ENCODE assay signal across 22 cellular contexts in the genomic region with DNA sequence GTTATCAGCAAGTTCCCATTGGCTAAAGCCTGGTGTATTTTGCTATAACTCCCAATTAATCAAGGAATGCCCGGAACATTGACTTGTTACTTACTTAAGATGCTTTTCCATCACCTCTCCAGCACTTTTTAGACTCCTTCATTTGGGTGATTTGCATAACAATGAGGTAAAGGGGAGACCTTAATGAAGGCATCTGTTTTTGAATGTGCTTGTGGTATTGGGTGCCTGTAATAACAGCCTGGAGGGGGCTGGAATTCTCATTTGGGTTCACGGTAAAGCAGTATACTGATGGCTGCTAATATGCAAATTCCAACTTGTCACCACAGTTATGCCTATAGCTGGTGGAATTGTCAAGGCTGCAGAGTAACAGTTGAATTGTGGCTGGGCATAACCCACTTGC.
"Had no signal": no experiment of that assay in that cellular context is flagged by ENCODE, and none has a peak within 500 bp of the region (broad histone marks: within the 10 kb centered on the region; RNA-seq: fewer than 3 reads in every experiment).

No MANE protein-coding gene starts in this region.

- H3K4me1 ChIP-seq: pancreas, thyroid gland, upper lobe of right lung had no signal

- H3K27me3 Mint-ChIP-seq: stimulated activated naive CD8-positive, alpha-beta T cell treated with anti-CD3 and anti-CD28 coated beads, Interleukin-15, Interleukin-2, amounts not matched to agents 100 ng/mL and 50 ng/mL, for 24 hours had no signal

- H3K9me3 Mint-ChIP-seq: nephron progenitor cell; stimulated activated naive CD8-positive, alpha-beta T cell treated with anti-CD3 and anti-CD28 coated beads, Interleukin-15, Interleukin-2, amounts not matched to agents 100 ng/mL and 50 ng/mL, for 24 hours had no signal

- H3K36me3 ChIP-seq: ascending aorta, left ventricle myocardium inferior, pancreas, thyroid gland, upper lobe of right lung had no signal

- H3K27me3 ChIP-seq: ascending aorta, pancreas, thyroid gland, upper lobe of right lung had no signal

- H3K36me3 Mint-ChIP-seq: activated naive CD4-positive, alpha-beta T cell treated with anti-CD3 and anti-CD28 coated beads, Interleukin-2, amount 50 U/mL, for 72 hours had no signal

- H3K4me3 Mint-ChIP-seq: nephron progenitor cell; stimulated activated naive CD8-positive, alpha-beta T cell treated with anti-CD3 and anti-CD28 coated beads, Interleukin-15, Interleukin-2, amounts not matched to agents 100 ng/mL and 50 ng/mL, for 24 hours had no signal

- H3K27ac ChIP-seq: pancreas, thyroid gland, upper lobe of right lung had no signal

- H3K4me3 ChIP-seq: ascending aorta, left ventricle myocardium inferior, pancreas, thyroid gland, upper lobe of right lung had no signal

- FAIRE-seq: bronchial epithelial cell, endothelial cell of umbilical vein, pancreas had no signal

- ATAC-seq: activated naive CD4-positive, alpha-beta T cell treated with anti-CD3 and anti-CD28 coated beads, Interleukin-2, amount 50 U/mL, for 72 hours; esophagus mucosa; pancreas; right cardiac atrium; upper lobe of right lung had no signal

- H3K9me3 ChIP-seq: ascending aorta, left ventricle myocardium inferior, pancreas, thyroid gland, upper lobe of right lung had no signal

- DNase-seq: activated CD4-positive, alpha-beta T cell treated with anti-CD3 and anti-CD28 coated beads, Interleukin-2, amount 50 U/mL, for 1 hour; activated CD4-positive, CD25-positive, alpha-beta regulatory T cell treated with anti-CD3 and anti-CD28 coated beads, Interleukin-2, amount 50 U/mL, for 72 hours; activated gamma-delta T cell treated with Interleukin-2 at 50 U/mL for 16 hours; activated T-cell treated with anti-CD3 and anti-CD28 coated beads, Interleukin-2, amount 50 U/mL, for 1 hour; dermis blood vessel endothelial cell; effector CD8-positive, alpha-beta T cell; foreskin melanocyte; left ventricle myocardium inferior; nephron progenitor cell; pancreas; right cardiac atrium; stimulated activated CD4-positive, alpha-beta T cell treated with anti-CD3 and anti-CD28 coated beads, Interleukin-12 subunit alpha, Interleukin-12 subunit beta, amount 100 ng/mL, for 4 hours; stimulated activated CD4-positive, alpha-beta T cell treated with anti-CD3 and anti-CD28 coated beads, Interleukin-4, amount 100 ng/mL, for 4 hours; substantia nigra; thyroid gland; upper lobe of right lung had no signal
